Comparison of ENCODE assay signal across 18 cellular contexts in the genomic region with DNA sequence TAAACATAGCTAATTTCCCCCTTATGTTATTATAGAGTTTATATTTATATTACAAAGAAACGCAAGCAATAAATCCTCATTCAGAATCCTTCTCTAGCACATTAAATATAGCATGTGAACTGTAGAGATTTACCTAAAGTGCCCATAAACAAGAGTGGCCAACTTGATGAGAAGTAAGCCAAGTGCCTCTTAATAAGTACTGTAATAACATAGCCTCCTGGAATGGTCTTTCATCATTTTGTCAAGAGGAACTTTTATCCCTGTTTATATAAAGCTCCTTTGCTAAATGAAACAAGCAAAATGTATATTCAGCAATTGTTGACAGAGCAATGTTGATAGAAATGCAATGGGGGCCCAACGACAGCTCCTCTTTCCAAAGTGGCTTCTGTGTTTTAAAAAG.
DNase-seq lines count a peak whose midpoint lies in the region; ATAC-seq, FAIRE-seq and TF ChIP-seq lines count a peak whose summit lies in the region.
"Had no signal": no experiment of that assay in that cellular context is flagged by ENCODE, and none has a peak within 500 bp of the region (broad histone marks: within the 10 kb centered on the region; RNA-seq: fewer than 3 reads in every experiment).

No MANE protein-coding gene starts in this region.

- no peaks in the 10 kb centered on the region for H3K27me3 ChIP-seq in K562 (ENCODE audit: control insufficient read depth in 2 of 2, insufficient read depth in 2 of 2, low read length in 2 of 2)

- no peaks in the 10 kb centered on the region for H3K36me3 ChIP-seq in K562 (ENCODE audit: control insufficient read depth, insufficient read depth, low read length)

- H4K20me1 ChIP-seq in K562 (replicated peaks; ENCODE audit: control insufficient read depth, insufficient read depth, low read length) = no peaks in the 10 kb centered on the region

- H2AFZ ChIP-seq in K562 (ENCODE audit: low read depth, low read length) = no peak overlapping the region
- H2AFZ ChIP-seq: GM23248 had no signal

- CTCF ChIA-PET in HEK293T (lab: Yijun Ruan, JAX) (interaction anchor here (0.8 kb wide), 1 partner anchor 1707 kb away, joined by 3 read pairs; no protein-coding TSS in a partner anchor), K562 (lab: Yijun Ruan, JAX; ENCODE audit: low intra/inter-chr PET ratio) (no interaction called here)

- no peak for TF ChIP-seq POLR2A in K562 (conservative IDR thresholded peaks at IDR 0.05)

- DNase-seq in HEK293T (ENCODE audit: extremely low spot score) (no peak), K562 (ENCODE audit: extremely low read depth in 1 of 4, low spot score in 3 of 4) (no peak), activated gamma-delta T cell (lab: John Stamatoyannopoulos, UW) (no peak), COLO668 (lab: John Stamatoyannopoulos, UW; ENCODE audit: unreplicated experiment) (no peak)
- DNase-seq: 8988T, C1 segment of cervical spinal cord, Caco-2, DMS153, DND-41, GM23248, H7, HCEC 1CT, HFFc6 had no signal

- WGBS in K562 (ENCODE audit: insufficient coverage, low coverage, missing lambda C conversion rate) = 27% methylated on average over 2 of the region's 2 CpGs

- no peak overlapping the region for H3K4me3 ChIP-seq in K562
- H3K4me3 ChIP-seq: GM23248 had no signal

- no peak overlapping the region for H3K27ac ChIP-seq in K562 (ENCODE audit: extremely low read depth, low read depth, low read length)
- H3K27ac ChIP-seq: GM23248 had no signal

- no peaks in the 10 kb centered on the region for H3K9me3 ChIP-seq in K562 (replicated peaks; ENCODE audit: control insufficient read depth, insufficient read depth, low read depth, low read length)
- H3K9me3 ChIP-seq: Caco-2 had no signal

- in situ Hi-C loops in K562 (cut with MboI) = no loop called here

- H3K4me1 ChIP-seq in K562 (replicated peaks in 1 of 2; ENCODE audit: control insufficient read depth in 2 of 2, insufficient read depth in 2 of 2, low read length in 2 of 2) = no peaks in the 10 kb centered on the region
- H3K4me1 ChIP-seq: Caco-2 had no signal

- TF ChIP-seq EP300 in K562 (IDR thresholded peaks at IDR 0.05; ENCODE audit: low read length) = no peak

- no peaks in the 10 kb centered on the region for H3K79me2 ChIP-seq in K562 (ENCODE audit: control insufficient read depth, insufficient read depth, low read length)

- intact Hi-C loops in K562 (cut with micrococcal nuclease) = no loop called here

- ATAC-seq in K562 = no peak
- no peak for ATAC-seq in GM21825 (IDR thresholded peaks at IDR 0.05; ENCODE audit: unreplicated experiment)

- no peak for TF ChIP-seq RAD21 in K562 (CRISPR knock-in tag; conservative IDR thresholded peaks at IDR 0.05 in 1 of 2, IDR thresholded peaks at IDR 0.05 in 1 of 2)

- no peak overlapping the region for H3K4me2 ChIP-seq in K562 (ENCODE audit: insufficient read depth, low read length)

- no TSS peak for BruUV-seq in K562 (replicated peaks; lab: Mats Ljungman, UMichigan)

- H3K9ac ChIP-seq in K562 (ENCODE audit: insufficient read depth in 1 of 2, low read depth in 2 of 2, low read length in 2 of 2) = no peak overlapping the region
- H3K9ac ChIP-seq: GM23248 had no signal

- H3K9me1 ChIP-seq in K562 (ENCODE audit: control insufficient read depth, insufficient read depth, low read length) = no peaks in the 10 kb centered on the region

- POLR2A ChIA-PET in HEK293T (lab: Yijun Ruan, JAX) = no interaction called here
- POLR2A ChIA-PET in K562 (lab: Yijun Ruan, JAX) = no interaction called here

- FAIRE-seq in A204.1 (lab: Jason Lieb, UNC) = peak; percentile 25
- FAIRE-seq in K562 (lab: Jason Lieb, UNC) = no peak
- FAIRE-seq: G401.6, GM12892, H1 had no signal

- no peak for TF ChIP-seq CTCF in K562 (IDR thresholded peaks at IDR 0.05 in 2 of 3, conservative IDR thresholded peaks at IDR 0.05 in 1 of 3; ENCODE audit: insufficient read depth in 2 of 3, low read depth in 1 of 3, low read length in 3 of 3)

TF ChIP-seq in HEK293T, 16 proteins besides CTCF, POLR2A, EP300 and RAD21:
- no peak for TF ChIP-seq CTBP1 (IDR thresholded peaks at IDR 0.05; ENCODE audit: borderline replicate concordance)
- TF ChIP-seq, protein P1, sequence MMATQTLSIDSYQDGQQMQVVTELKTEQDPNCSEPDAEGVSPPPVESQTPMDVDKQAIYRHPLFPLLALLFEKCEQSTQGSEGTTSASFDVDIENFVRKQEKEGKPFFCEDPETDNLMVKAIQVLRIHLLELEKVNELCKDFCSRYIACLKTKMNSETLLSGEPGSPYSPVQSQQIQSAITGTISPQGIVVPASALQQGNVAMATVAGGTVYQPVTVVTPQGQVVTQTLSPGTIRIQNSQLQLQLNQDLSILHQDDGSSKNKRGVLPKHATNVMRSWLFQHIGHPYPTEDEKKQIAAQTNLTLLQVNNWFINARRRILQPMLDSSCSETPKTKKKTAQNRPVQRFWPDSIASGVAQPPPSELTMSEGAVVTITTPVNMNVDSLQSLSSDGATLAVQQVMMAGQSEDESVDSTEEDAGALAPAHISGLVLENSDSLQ (IDR thresholded peaks at IDR 0.05) = peak; percentile 71
TF ChIP-seq in HEK293T: peak in this region for 1.

TF ChIP-seq in K562, 482 proteins besides CTCF, POLR2A, EP300 and RAD21:
- TF ChIP-seq IRF2 (CRISPR knock-in tag; IDR thresholded peaks at IDR 0.05) (no peak), ZNF316 (IDR thresholded peaks at IDR 0.05) (peak; percentile 7; the same call in 1 of the 2 replicates)
TF ChIP-seq in K562: peak in this region for 1.
